Comparison of ENCODE assay signal across 10 cellular contexts in genomic region chr5:151319334-151319733, GRCh38. TPM values are rescaled to one million over a fixed set of nuclear protein-coding genes. Genes with fewer than 3 reads are reported as not detected.
DNase-seq lines count a peak whose midpoint lies in the region; ATAC-seq and TF ChIP-seq lines count a peak whose summit lies in the region.
"Had no signal": no experiment of that assay in that cellular context is flagged by ENCODE, and none has a peak within 500 bp of the region (broad histone marks: within the 10 kb centered on the region; RNA-seq: fewer than 3 reads in every experiment).

No MANE protein-coding gene starts in this region.

- no peak overlapping the region for H3K4me3 ChIP-seq in Loucy (ENCODE audit: low read length, poor library complexity, severe bottlenecking)
- H3K4me3 ChIP-seq: vagina had no signal

- POLR2A ChIA-PET in activated CD8-positive, alpha-beta T cell treated with anti-CD3 and anti-CD28 coated beads, Interleukin-2, amount 10 ng/mL, durations not matched to agents 7 days and 5 days (lab: Charles Lee) = no interaction called here

- no peaks in the 10 kb centered on the region for H3K4me1 ChIP-seq in Loucy (ENCODE audit: insufficient read depth, low read length, poor library complexity, severe bottlenecking)
- H3K4me1 ChIP-seq: vagina had no signal

- no peaks in the 10 kb centered on the region for H3K79me2 ChIP-seq in Loucy (ENCODE audit: insufficient read depth, low read length)

- DNase-seq in chondrocyte (ENCODE audit: low spot score) (no peak), osteocyte (ENCODE audit: extremely low spot score, unreplicated experiment) (peak; percentile 53), COLO829 (ENCODE audit: low spot score) (no peak)
- DNase-seq in activated CD8-positive, alpha-beta T cell treated with anti-CD3 and anti-CD28 coated beads, Interleukin-2, amount 10 ng/mL, durations not matched to agents 7 days and 5 days = no peak
- no peak for DNase-seq in activated naive CD8-positive, alpha-beta T cell treated with anti-CD3 and anti-CD28 coated beads, Interleukin-2, amount 50 U/mL, for 24 hours

- H2AFZ ChIP-seq in Loucy (ENCODE audit: low read length) = peak overlapping the region; percentile 79

- H3K27me3 ChIP-seq in Loucy (ENCODE audit: insufficient read depth, low read length, poor library complexity, severe bottlenecking) = no peaks in the 10 kb centered on the region
- H3K27me3 ChIP-seq: vagina had no signal

- TF ChIP-seq CTCF in GM12872 (IDR thresholded peaks at IDR 0.05; ENCODE audit: insufficient read depth, low read depth, low read length) = peak; percentile 38; the same call in 1 of the 3 replicates
- TF ChIP-seq CTCF in Loucy (conservative IDR thresholded peaks at IDR 0.05; ENCODE audit: low read length) = peak; percentile 50
- TF ChIP-seq CTCF in chondrocyte (IDR thresholded peaks at IDR 0.05) = peak; percentile 58
- TF ChIP-seq CTCF in osteocyte (IDR thresholded peaks at IDR 0.05) = peak; percentile 38

- peak; percentile 90 for ATAC-seq in GM21619 (IDR thresholded peaks at IDR 0.05; ENCODE audit: unreplicated experiment)
- no peak for ATAC-seq in activated CD8-positive, alpha-beta T cell treated with anti-CD3 and anti-CD28 coated beads, Interleukin-2, amount 10 ng/mL, durations not matched to agents 7 days and 5 days
- no peak for ATAC-seq in activated naive CD8-positive, alpha-beta T cell treated with anti-CD3 and anti-CD28 coated beads, Interleukin-2, amount 50 U/mL, for 24 hours

- H3K4me3 Mint-ChIP-seq in chondrocyte (ENCODE audit: unreplicated experiment) = no peak overlapping the region
- H3K4me3 Mint-ChIP-seq in osteocyte (ENCODE audit: unreplicated experiment) = no peak overlapping the region
- H3K4me3 Mint-ChIP-seq in activated CD8-positive, alpha-beta T cell treated with anti-CD3 and anti-CD28 coated beads, Interleukin-2, amount 10 ng/mL, durations not matched to agents 7 days and 5 days = no peak overlapping the region
- H3K4me3 Mint-ChIP-seq in activated naive CD8-positive, alpha-beta T cell treated with anti-CD3 and anti-CD28 coated beads, Interleukin-2, amount 50 U/mL, for 24 hours = no peak overlapping the region
- H3K4me3 Mint-ChIP-seq: T-helper 1 cell treated with Interleukin-12 subunit alpha and Interleukin-12 subunit beta and Interleukin-4 antibody, amounts not matched to agents 30 μg/mL and 1 μg/mL, for 36 hours had no signal

- H4K20me1 ChIP-seq in Loucy (ENCODE audit: insufficient read depth, low read length, poor library complexity, severe bottlenecking) = no peaks in the 10 kb centered on the region

- H3K4me1 Mint-ChIP-seq in chondrocyte (ENCODE audit: low read depth) (no peaks in the 10 kb centered on the region), osteocyte (ENCODE audit: unreplicated experiment) (peaks cover 2% of the 10 kb centered on the region)
- no peaks in the 10 kb centered on the region for H3K4me1 Mint-ChIP-seq in activated CD8-positive, alpha-beta T cell treated with anti-CD3 and anti-CD28 coated beads, Interleukin-2, amount 10 ng/mL, durations not matched to agents 7 days and 5 days (ENCODE audit: low read depth)
- H3K4me1 Mint-ChIP-seq in activated naive CD8-positive, alpha-beta T cell treated with anti-CD3 and anti-CD28 coated beads, Interleukin-2, amount 50 U/mL, for 24 hours = peaks cover 2% of the 10 kb centered on the region

- H3K36me3 ChIP-seq in Loucy (ENCODE audit: insufficient read depth, low read length) = no peaks in the 10 kb centered on the region
- H3K36me3 ChIP-seq: vagina had no signal

- no peaks in the 10 kb centered on the region for H3K9me2 ChIP-seq in Loucy (replicated peaks; ENCODE audit: low read depth, low read length)

- no peak overlapping the region for H3K9ac ChIP-seq in Loucy (ENCODE audit: low read depth, low read length, poor library complexity, severe bottlenecking)

- no peaks in the 10 kb centered on the region for H3K36me3 Mint-ChIP-seq in chondrocyte (ENCODE audit: low read depth)
- H3K36me3 Mint-ChIP-seq in osteocyte (ENCODE audit: unreplicated experiment) = no peaks in the 10 kb centered on the region
- H3K36me3 Mint-ChIP-seq in activated CD8-positive, alpha-beta T cell treated with anti-CD3 and anti-CD28 coated beads, Interleukin-2, amount 10 ng/mL, durations not matched to agents 7 days and 5 days (ENCODE audit: low read depth) = no peaks in the 10 kb centered on the region
- no peaks in the 10 kb centered on the region for H3K36me3 Mint-ChIP-seq in activated naive CD8-positive, alpha-beta T cell treated with anti-CD3 and anti-CD28 coated beads, Interleukin-2, amount 50 U/mL, for 24 hours (ENCODE audit: low read depth)

- peaks cover 2% of the 10 kb centered on the region; the same call in 1 of the 2 replicates for H3F3A ChIP-seq in Loucy (ENCODE audit: low read depth)

- H3K9me3 Mint-ChIP-seq in chondrocyte (ENCODE audit: low read depth) (no peaks in the 10 kb centered on the region), osteocyte (ENCODE audit: unreplicated experiment) (no peaks in the 10 kb centered on the region)
- H3K9me3 Mint-ChIP-seq in activated CD8-positive, alpha-beta T cell treated with anti-CD3 and anti-CD28 coated beads, Interleukin-2, amount 10 ng/mL, durations not matched to agents 7 days and 5 days (ENCODE audit: insufficient read depth) = no peaks in the 10 kb centered on the region
- peaks cover 4% of the 10 kb centered on the region for H3K9me3 Mint-ChIP-seq in activated naive CD8-positive, alpha-beta T cell treated with anti-CD3 and anti-CD28 coated beads, Interleukin-2, amount 50 U/mL, for 24 hours
- H3K9me3 Mint-ChIP-seq: T-helper 1 cell treated with Interleukin-12 subunit alpha and Interleukin-12 subunit beta and Interleukin-4 antibody, amounts not matched to agents 30 μg/mL and 1 μg/mL, for 36 hours had no signal

- CTCF ChIA-PET in activated CD8-positive, alpha-beta T cell treated with anti-CD3 and anti-CD28 coated beads, Interleukin-2, amount 10 ng/mL, durations not matched to agents 7 days and 5 days (lab: Charles Lee) = no interaction called here

- no peak overlapping the region for H3K4me2 ChIP-seq in Loucy (ENCODE audit: low read depth, low read length, poor library complexity, severe bottlenecking)

- H3K27me3 Mint-ChIP-seq in chondrocyte (ENCODE audit: low read depth) = peaks cover 14% of the 10 kb centered on the region
- peaks cover 30% of the 10 kb centered on the region for H3K27me3 Mint-ChIP-seq in osteocyte (ENCODE audit: unreplicated experiment)
- peaks cover 16% of the 10 kb centered on the region for H3K27me3 Mint-ChIP-seq in activated CD8-positive, alpha-beta T cell treated with anti-CD3 and anti-CD28 coated beads, Interleukin-2, amount 10 ng/mL, durations not matched to agents 7 days and 5 days (ENCODE audit: low read depth)
- H3K27me3 Mint-ChIP-seq in activated naive CD8-positive, alpha-beta T cell treated with anti-CD3 and anti-CD28 coated beads, Interleukin-2, amount 50 U/mL, for 24 hours = no peaks in the 10 kb centered on the region

- no peaks in the 10 kb centered on the region for H3K9me3 ChIP-seq in Loucy (ENCODE audit: insufficient read depth, low read depth, low read length)
- H3K9me3 ChIP-seq: vagina had no signal

- no peak overlapping the region for H3K27ac Mint-ChIP-seq in chondrocyte (ENCODE audit: unreplicated experiment)
- no peak overlapping the region for H3K27ac Mint-ChIP-seq in osteocyte (ENCODE audit: unreplicated experiment)
- H3K27ac Mint-ChIP-seq in activated CD8-positive, alpha-beta T cell treated with anti-CD3 and anti-CD28 coated beads, Interleukin-2, amount 10 ng/mL, durations not matched to agents 7 days and 5 days = no peak overlapping the region
- no peak overlapping the region for H3K27ac Mint-ChIP-seq in activated naive CD8-positive, alpha-beta T cell treated with anti-CD3 and anti-CD28 coated beads, Interleukin-2, amount 50 U/mL, for 24 hours
- H3K27ac Mint-ChIP-seq: T-helper 1 cell treated with Interleukin-12 subunit alpha and Interleukin-12 subunit beta and Interleukin-4 antibody, amounts not matched to agents 30 μg/mL and 1 μg/mL, for 36 hours had no signal

RNA-seq across cellular contexts. Expression of gene SLC36A3, which starts 15.8 kb away (rescaled TPM):
- total RNA-seq in chondrocyte = not detected in 3 replicates
- total RNA-seq in osteocyte = not detected in 2 replicates
- not detected for total RNA-seq in activated CD8-positive, alpha-beta T cell treated with anti-CD3 and anti-CD28 coated beads, Interleukin-2, amount 10 ng/mL, durations not matched to agents 7 days and 5 days
- total RNA-seq: vagina had no signal

RNA-seq across cellular contexts. Expression of gene SLC36A2, which starts 28.0 kb away (rescaled TPM):
- not detected in 3 replicates for total RNA-seq in chondrocyte
- not detected in 2 replicates for total RNA-seq in osteocyte
- not detected for total RNA-seq in activated CD8-positive, alpha-beta T cell treated with anti-CD3 and anti-CD28 coated beads, Interleukin-2, amount 10 ng/mL, durations not matched to agents 7 days and 5 days
- total RNA-seq: vagina had no signal
